18 cellular contexts compared by ENCODE assay signal in genomic region chr14:70097576-70098256, GRCh38.
A peak's percentile ranks its signal among the peaks of the same experiment; 100 is the strongest.
DNase-seq lines count a peak whose midpoint lies in the region; FAIRE-seq and TF ChIP-seq lines count a peak whose summit lies in the region.
"Had no signal": no experiment of that assay in that cellular context is flagged by ENCODE, and none has a peak within 500 bp of the region (broad histone marks: within the 10 kb centered on the region; RNA-seq: fewer than 3 reads in every experiment).

No MANE protein-coding gene starts in this region.

- intact Hi-C loops in kidney (cut with DNase I): no loop called here

- no peak overlapping the region for H2BK5ac ChIP-seq in mesendoderm (ENCODE audit: low read length)

- H3K27ac ChIP-seq in mesendoderm (ENCODE audit: low read depth, low read length) (no peak overlapping the region), kidney (ENCODE audit: low read depth in 2 of 2, low read length in 2 of 2) (no peak overlapping the region)
- H3K27ac ChIP-seq: brain microvascular endothelial cell, esophagus muscularis mucosa, PC-9, right lobe of liver had no signal

- H2AK5ac ChIP-seq in mesendoderm (ENCODE audit: low read length): no peak overlapping the region

- no peaks in the 10 kb centered on the region for H3K9me3 ChIP-seq in kidney (ENCODE audit: control insufficient read depth in 1 of 2, low read length in 2 of 2)
- H3K9me3 ChIP-seq: esophagus muscularis mucosa, right lobe of liver had no signal

- H3K79me2 ChIP-seq in mesendoderm (ENCODE audit: control insufficient read depth, insufficient read depth, low read length): no peaks in the 10 kb centered on the region

- no CpG with 5 or more reads among the region's 1 CpG for WGBS in mesendoderm (ENCODE audit: extremely low coverage, insufficient coverage, low lambda C conversion rate)

- no peak overlapping the region for H3K9ac ChIP-seq in mesendoderm (ENCODE audit: low read length)
- no peak overlapping the region for H3K9ac ChIP-seq in kidney (ENCODE audit: low read length in 2 of 2)

- H3K27me3 ChIP-seq in mesendoderm (ENCODE audit: insufficient read depth, low read length, poor library complexity): no peaks in the 10 kb centered on the region
- H3K27me3 ChIP-seq: brain microvascular endothelial cell, right lobe of liver had no signal

- FAIRE-seq in kidney (lab: Jason Lieb, UNC): no peak
- FAIRE-seq: GM12892, TTC549 had no signal

- H3K4me3 ChIP-seq in mesendoderm (ENCODE audit: low read length) (no peak overlapping the region), kidney (ENCODE audit: low read length in 2 of 2) (no peak overlapping the region)
- H3K4me3 ChIP-seq: esophagus muscularis mucosa, PC-9, right lobe of liver had no signal

- H3K36me3 ChIP-seq in mesendoderm (ENCODE audit: control insufficient read depth, insufficient read depth, low read length) (no peaks in the 10 kb centered on the region), kidney (ENCODE audit: control insufficient read depth in 1 of 2, insufficient read depth in 2 of 2, low read length in 2 of 2) (no peaks in the 10 kb centered on the region)
- H3K36me3 ChIP-seq: brain microvascular endothelial cell, esophagus muscularis mucosa, right lobe of liver had no signal

- H4K8ac ChIP-seq in mesendoderm (ENCODE audit: low read depth, low read length): no peak overlapping the region

- H3K4me1 ChIP-seq in mesendoderm (ENCODE audit: control insufficient read depth, low read depth, low read length): no peaks in the 10 kb centered on the region
- H3K4me1 ChIP-seq in kidney (ENCODE audit: control insufficient read depth in 1 of 2, insufficient read depth in 1 of 2, low read depth in 1 of 2, low read length in 2 of 2): no peaks in the 10 kb centered on the region
- H3K4me1 ChIP-seq: right lobe of liver had no signal

- H2BK15ac ChIP-seq in mesendoderm (replicated peaks; ENCODE audit: low read depth): no peak overlapping the region

- DNase-seq in DMS53 treated with DMSO at 0.1 percent for 48 hours (lab: John Stamatoyannopoulos, UW; ENCODE audit: unreplicated experiment): peak; percentile 90
- DNase-seq in NCI-H1417 treated with DMSO at 0.1 percent for 48 hours (lab: John Stamatoyannopoulos, UW): peak; percentile 47
- peak; percentile 59 for DNase-seq in NCI-H69 (lab: John Stamatoyannopoulos, UW)
- DNase-seq in mesendoderm: no peak
- DNase-seq in kidney: no peak
- DNase-seq in stimulated activated naive CD4-positive, alpha-beta T cell (lab: John Stamatoyannopoulos, UW): no peak
- DNase-seq in T-helper 1 cell: no peak
- no peak for DNase-seq in activated CD4-positive, alpha-beta T cell treated with anti-CD3 and anti-CD28 coated beads for 48 hours
- DNase-seq: activated CD4-positive, alpha-beta T cell treated with anti-CD3 and anti-CD28 coated beads, Interleukin-2, amount 50 U/mL, for 4 hours; activated T-cell treated with anti-CD3 and anti-CD28 coated beads, Interleukin-2, amount 50 U/mL, for 24 hours; GF-D8; midbrain; PC-9; right lobe of liver had no signal

- no peak overlapping the region for H3K4ac ChIP-seq in mesendoderm (ENCODE audit: low read depth, low read length)

- no peak overlapping the region for H4K5ac ChIP-seq in mesendoderm (ENCODE audit: low read length)

- peak overlapping the region; percentile 31 for H3K23ac ChIP-seq in mesendoderm (ENCODE audit: low read length)

- H2BK120ac ChIP-seq in mesendoderm (ENCODE audit: low read depth, low read length): no peak overlapping the region

- no peaks in the 10 kb centered on the region for H3K79me1 ChIP-seq in mesendoderm (ENCODE audit: low read length)

- no peak overlapping the region for H3K4me2 ChIP-seq in mesendoderm (ENCODE audit: low read length)
- H3K4me2 ChIP-seq: PC-9 had no signal

- no peak overlapping the region for H3K56ac ChIP-seq in mesendoderm (ENCODE audit: low read length)

- TF ChIP-seq CTCF in kidney (IDR thresholded peaks at IDR 0.05; ENCODE audit: borderline replicate concordance, extremely low read depth, insufficient read depth): no peak

- no peak overlapping the region for H3K18ac ChIP-seq in mesendoderm (ENCODE audit: low read length)

Comparison
In these comparisons a context has a peak if more than half of its experiments do, and no peak if none do; other contexts are left out.
1. DNase-seq: peak in DMS53 treated with DMSO at 0.1 percent for 48 hours (single experiment), NCI-H1417 treated with DMSO at 0.1 percent for 48 hours (single experiment) and NCI-H69 (single experiment); none in mesendoderm (single experiment), kidney (single experiment), stimulated activated naive CD4-positive, alpha-beta T cell (0 of 6), T-helper 1 cell (0 of 5) and activated CD4-positive, alpha-beta T cell treated with anti-CD3 and anti-CD28 coated beads for 48 hours (single experiment).